Comparison of ENCODE assay signal across 1 cellular context in the genomic region with DNA sequence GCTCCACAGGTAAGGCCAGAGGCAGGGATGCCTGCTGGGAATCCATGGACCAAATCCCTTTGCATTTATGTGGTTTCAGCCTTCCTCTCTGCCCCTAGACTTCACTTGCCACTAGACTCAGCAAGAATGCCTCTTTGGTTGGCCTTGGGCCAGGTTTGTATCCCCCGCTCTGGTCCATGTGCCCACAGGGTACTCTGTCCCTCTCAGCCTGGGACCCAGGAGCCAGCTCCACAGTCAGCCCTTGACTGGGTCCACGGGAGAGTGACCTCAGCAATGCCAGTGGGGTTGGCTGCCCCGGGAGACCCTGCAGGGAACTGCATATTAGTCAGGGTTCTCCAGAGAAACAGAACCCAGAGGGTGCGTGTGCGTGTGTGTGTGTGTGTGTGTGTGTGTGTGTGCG.
TF ChIP-seq lines count a peak whose summit lies in the region.

No MANE protein-coding gene starts in this region.

TF ChIP-seq in HepG2, 621 proteins besides CTCF, POLR2A, EP300 and RAD21:
- TF ChIP-seq ZNF232 (CRISPR knock-in tag; IDR thresholded peaks at IDR 0.05; ENCODE audit: borderline replicate concordance) (no peak), SALL2 (CRISPR knock-in tag; IDR thresholded peaks at IDR 0.05) (no peak)
